10 cellular contexts compared by ENCODE assay signal in the genomic region with DNA sequence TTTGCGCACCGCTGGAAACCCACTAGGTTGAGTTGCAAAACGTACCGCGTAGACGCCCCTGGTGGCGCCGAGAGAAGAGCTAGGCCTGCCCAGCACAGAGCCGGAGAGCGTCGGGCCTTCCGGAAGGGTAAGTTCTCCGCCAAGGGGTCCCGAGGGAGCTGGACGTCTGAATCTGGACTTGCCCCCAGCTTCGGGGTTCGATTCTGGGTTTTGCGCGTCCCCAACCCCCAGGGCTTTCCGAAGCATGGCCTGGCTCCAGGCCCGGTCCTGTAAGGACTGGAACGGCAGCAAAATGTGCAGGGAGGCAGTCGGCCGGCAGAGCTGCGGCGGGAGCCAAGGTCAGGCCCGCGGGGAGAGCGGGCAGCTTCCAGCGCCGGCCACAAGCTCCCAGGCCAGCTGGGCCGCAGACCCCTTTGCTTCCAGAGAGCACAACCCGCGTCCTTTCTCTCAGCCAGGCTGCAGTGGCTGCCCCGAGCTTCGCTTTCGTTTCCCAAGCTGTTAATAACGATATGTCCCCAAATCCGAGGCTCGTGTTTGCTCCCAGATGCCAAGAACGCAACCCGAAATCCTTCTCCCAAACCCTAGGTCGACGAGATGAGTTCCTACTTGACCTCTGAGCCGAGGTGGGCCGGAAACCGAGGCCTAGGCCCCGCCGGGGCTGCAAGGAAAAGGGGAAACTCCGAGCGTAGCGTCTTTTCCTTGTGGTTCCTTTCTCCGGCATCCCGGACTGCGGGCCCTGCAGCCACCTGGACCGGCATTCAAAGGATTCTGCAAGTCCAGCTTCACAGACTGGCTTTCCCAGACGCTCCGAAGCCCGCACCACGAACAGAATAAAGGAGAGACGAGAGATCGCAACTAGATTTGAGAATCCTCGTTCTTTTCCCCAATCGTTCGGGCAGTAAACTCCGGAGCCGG. TPM values are rescaled to one million over a fixed set of nuclear protein-coding genes. Genes with fewer than 3 reads are reported as not detected.
DNase-seq lines count a peak whose midpoint lies in the region; ATAC-seq and TF ChIP-seq lines count a peak whose summit lies in the region.
"Had no signal": no experiment of that assay in that cellular context is flagged by ENCODE, and none has a peak within 500 bp of the region (broad histone marks: within the 10 kb centered on the region; RNA-seq: fewer than 3 reads in every experiment).

No MANE protein-coding gene starts in this region.

- peak overlapping the region; percentile 64 to 89 for H3K4me3 Mint-ChIP-seq in CD14-positive monocyte
- H3K4me3 Mint-ChIP-seq in activated B cell treated with CpG ODN at 0.5 μM for 24 hours = peak overlapping the region; percentile 35
- H3K4me3 Mint-ChIP-seq in glutamatergic neuron (ENCODE audit: unreplicated experiment) = no peak overlapping the region
- H3K4me3 Mint-ChIP-seq in endothelial cell (ENCODE audit: unreplicated experiment) = no peak overlapping the region

- DNase-seq in CD14-positive monocyte (ENCODE audit: low spot score) = no peak
- no peak for DNase-seq in activated B cell treated with CpG ODN at 0.5 μM for 24 hours
- peak; percentile 68 for DNase-seq in glutamatergic neuron
- DNase-seq in NCI-H345 treated with DMSO at 0.1 percent for 48 hours (lab: John Stamatoyannopoulos, UW; ENCODE audit: unreplicated experiment) = no peak
- DNase-seq in middle frontal gyrus (ENCODE audit: extremely low spot score, low spot score) = no peak
- DNase-seq in endothelial cell (ENCODE audit: low spot score) = no peak
- DNase-seq: activated T-cell treated with anti-CD3 and anti-CD28 coated beads for 4 hours, DND-41 had no signal

- H3K4me2 ChIP-seq in parathyroid adenoma (ENCODE audit: low read length) = peak overlapping the region; percentile 79

- H3K27ac ChIP-seq in parathyroid adenoma = no peak overlapping the region

- POLR2A ChIA-PET in activated B cell treated with CpG ODN at 0.5 μM for 24 hours (lab: Charles Lee) = no interaction called here

- H3K9me3 ChIP-seq in parathyroid adenoma (ENCODE audit: control insufficient read depth, low read length) = no peaks in the 10 kb centered on the region

- no peak overlapping the region for H3K27ac Mint-ChIP-seq in CD14-positive monocyte
- H3K27ac Mint-ChIP-seq in activated B cell treated with CpG ODN at 0.5 μM for 24 hours = no peak overlapping the region
- H3K27ac Mint-ChIP-seq in glutamatergic neuron (ENCODE audit: unreplicated experiment) = no peak overlapping the region
- no peak overlapping the region for H3K27ac Mint-ChIP-seq in endothelial cell (ENCODE audit: unreplicated experiment)

- H3K9me3 Mint-ChIP-seq in CD14-positive monocyte (peaks cover 0 to 48% (median 35%) of the 10 kb centered on the region in 7 donors), activated B cell treated with CpG ODN at 0.5 μM for 24 hours (no peaks in the 10 kb centered on the region), glutamatergic neuron (ENCODE audit: unreplicated experiment) (peaks cover 27% of the 10 kb centered on the region), endothelial cell (ENCODE audit: unreplicated experiment) (no peaks in the 10 kb centered on the region)

- H3K36me3 ChIP-seq in parathyroid adenoma (ENCODE audit: control insufficient read depth, insufficient read depth, low read length) = no peaks in the 10 kb centered on the region

- intact Hi-C loops in CD14-positive monocyte (cut with micrococcal nuclease) (no loop called here), activated B cell treated with CpG ODN at 0.5 μM for 24 hours (cut with micrococcal nuclease) (no loop called here)

- H3K4me1 Mint-ChIP-seq in CD14-positive monocyte (peaks cover 8% of the 10 kb centered on the region), activated B cell treated with CpG ODN at 0.5 μM for 24 hours (peaks cover 6% of the 10 kb centered on the region), glutamatergic neuron (ENCODE audit: low read depth, unreplicated experiment) (peaks cover 5% of the 10 kb centered on the region), endothelial cell (ENCODE audit: unreplicated experiment) (peaks cover 47% of the 10 kb centered on the region)

- no peaks in the 10 kb centered on the region for H3K4me1 ChIP-seq in parathyroid adenoma

- H2AFZ ChIP-seq in parathyroid adenoma = peak overlapping the region; percentile 57

- no peaks in the 10 kb centered on the region for H3K79me2 ChIP-seq in parathyroid adenoma

- ATAC-seq in activated B cell treated with CpG ODN at 0.5 μM for 24 hours (ENCODE audit: low read depth) (no peak), GM19324 (IDR thresholded peaks at IDR 0.05; ENCODE audit: low FRiP score, unreplicated experiment) (no peak)

- H3K4me3 ChIP-seq in parathyroid adenoma (ENCODE audit: low read depth, low read length) = peak overlapping the region; percentile 50

- CTCF ChIA-PET in activated B cell treated with CpG ODN at 0.5 μM for 24 hours (lab: Charles Lee) = no interaction called here

- no peak overlapping the region for H3K9ac ChIP-seq in parathyroid adenoma

- H3K36me3 Mint-ChIP-seq in CD14-positive monocyte (peaks cover 3 to 7% of the 10 kb centered on the region in 2 donors), activated B cell treated with CpG ODN at 0.5 μM for 24 hours (ENCODE audit: low read depth) (no peaks in the 10 kb centered on the region), glutamatergic neuron (ENCODE audit: unreplicated experiment) (no peaks in the 10 kb centered on the region), endothelial cell (ENCODE audit: low read depth, unreplicated experiment) (no peaks in the 10 kb centered on the region)

- TF ChIP-seq CTCF in CD14-positive monocyte (IDR thresholded peaks at IDR 0.05) (no peak), activated B cell treated with CpG ODN at 0.5 μM for 24 hours (IDR thresholded peaks at IDR 0.05) (no peak), glutamatergic neuron (IDR thresholded peaks at IDR 0.05; ENCODE audit: partially characterized antibody, unreplicated experiment) (no peak), parathyroid adenoma (IDR thresholded peaks at IDR 0.05) (no peak), endothelial cell (IDR thresholded peaks at IDR 0.05; ENCODE audit: unreplicated experiment) (no peak)

- H3K27me3 Mint-ChIP-seq in CD14-positive monocyte (ENCODE audit: low read depth in 3 of 3) = peaks cover 94 to 100% (median 98%) of the 10 kb centered on the region in 3 donors
- H3K27me3 Mint-ChIP-seq in activated B cell treated with CpG ODN at 0.5 μM for 24 hours = peaks cover 81% of the 10 kb centered on the region
- peaks cover 58% of the 10 kb centered on the region for H3K27me3 Mint-ChIP-seq in glutamatergic neuron (ENCODE audit: unreplicated experiment)
- peaks cover 46% of the 10 kb centered on the region for H3K27me3 Mint-ChIP-seq in endothelial cell (ENCODE audit: unreplicated experiment)

- H3K27me3 ChIP-seq in parathyroid adenoma (ENCODE audit: control insufficient read depth, insufficient read depth, low read length) = peaks cover 9% of the 10 kb centered on the region

RNA-seq across cellular contexts. Expression of gene TBX5, which starts 3.2 kb away (rescaled TPM):
- not detected for polyA plus RNA-seq in CD14-positive monocyte
- total RNA-seq in activated B cell treated with CpG ODN at 0.5 μM for 24 hours (not detected in 2 replicates), glutamatergic neuron (ENCODE audit: unreplicated experiment) (not detected), endothelial cell (ENCODE audit: unreplicated experiment) (0.38 TPM)

Comparison
In these comparisons a context has a peak if more than half of its experiments do, and no peak if none do; other contexts are left out.
1. H3K4me3 Mint-ChIP-seq: peak in CD14-positive monocyte (2 of 2) and activated B cell treated with CpG ODN at 0.5 μM for 24 hours (single experiment); none in glutamatergic neuron (single experiment) and endothelial cell (single experiment).